8 cellular contexts compared by ENCODE assay signal in genomic region chr1:155192346-155193274, GRCh38. TPM values are rescaled to one million over a fixed set of nuclear protein-coding genes. Genes with fewer than 3 reads are reported as not detected.
DNase-seq lines count a peak whose midpoint lies in the region; ATAC-seq and TF ChIP-seq lines count a peak whose summit lies in the region.

No MANE protein-coding gene starts in this region.

- peak in 4 of 5 donors; percentile 9 to 58 (median 30) for DNase-seq in CD8-positive, alpha-beta memory T cell
- DNase-seq in NCI-H1092 treated with DMSO at 0.1 percent for 48 hours (lab: John Stamatoyannopoulos, UW) = peak; percentile 45
- peak; percentile 63 for DNase-seq in activated CD4-positive, alpha-beta memory T cell treated with anti-CD3 and anti-CD28 coated beads for 36 hours
- no peak for DNase-seq in Right ventricle myocardium superior
- no peak for DNase-seq in psoas muscle
- no peak for DNase-seq in NAMALWA (ENCODE audit: low spot score)
- no peak for DNase-seq in DMS114 treated with DMSO at 0.1 percent for 48 hours (lab: John Stamatoyannopoulos, UW; ENCODE audit: unreplicated experiment)

- no peaks in the 10 kb centered on the region for H3K27me3 ChIP-seq in CD8-positive, alpha-beta memory T cell (ENCODE audit: insufficient read depth, low read length, poor library complexity, severe bottlenecking)
- H3K27me3 ChIP-seq in psoas muscle (ENCODE audit: insufficient read depth in 3 of 3, low read length in 2 of 3) = no peaks in the 10 kb centered on the region

- peaks cover 24% of the 10 kb centered on the region for H3K4me1 ChIP-seq in CD8-positive, alpha-beta memory T cell (ENCODE audit: insufficient read depth, low read length)
- peaks cover 21% of the 10 kb centered on the region for H3K4me1 ChIP-seq in psoas muscle

- no peaks in the 10 kb centered on the region for H3K9me3 Mint-ChIP-seq in CD8-positive, alpha-beta memory T cell
- no peaks in the 10 kb centered on the region for H3K9me3 Mint-ChIP-seq in activated CD4-positive, alpha-beta memory T cell treated with anti-CD3 and anti-CD28 coated beads for 36 hours

- POLR2A ChIA-PET in CD8-positive, alpha-beta memory T cell (lab: Charles Lee) = interaction anchor here (0.6 to 3.1 kb wide), 5 partner anchors 16 to 62 kb away, joined by 3 to 16 read pairs (median 6); no protein-coding TSS in a partner anchor
- POLR2A ChIA-PET in activated CD4-positive, alpha-beta memory T cell treated with anti-CD3 and anti-CD28 coated beads for 36 hours (lab: Charles Lee) = interaction anchor here (1.0 to 4.0 kb wide), 8 partner anchors 8 to 69 kb away, joined by 4 to 70 read pairs (median 10); partner anchors contain the start of genes KRTCAP2, MTX1, SCAMP3 and THBS3

- peak overlapping the region; percentile 78 for H3K4me3 ChIP-seq in CD8-positive, alpha-beta memory T cell (ENCODE audit: low read length)
- peak overlapping the region; percentile 71 for H3K4me3 ChIP-seq in psoas muscle

- H3K27me3 Mint-ChIP-seq in CD8-positive, alpha-beta memory T cell = no peaks in the 10 kb centered on the region
- H3K27me3 Mint-ChIP-seq in activated CD4-positive, alpha-beta memory T cell treated with anti-CD3 and anti-CD28 coated beads for 36 hours = no peaks in the 10 kb centered on the region

- no peaks in the 10 kb centered on the region for H3K36me3 ChIP-seq in CD8-positive, alpha-beta memory T cell (ENCODE audit: insufficient read depth, low read length)
- H3K36me3 ChIP-seq in psoas muscle (ENCODE audit: insufficient read depth in 1 of 2, low read depth in 1 of 2) = no peaks in the 10 kb centered on the region

- peak overlapping the region; percentile 83 to 95 (median 89) for H3K4me3 Mint-ChIP-seq in CD8-positive, alpha-beta memory T cell
- peak overlapping the region; percentile 86 for H3K4me3 Mint-ChIP-seq in activated CD4-positive, alpha-beta memory T cell treated with anti-CD3 and anti-CD28 coated beads for 36 hours

- peaks cover 31 to 45% (median 31%) of the 10 kb centered on the region in 3 donors for H3K4me1 Mint-ChIP-seq in CD8-positive, alpha-beta memory T cell
- peaks cover 28% of the 10 kb centered on the region for H3K4me1 Mint-ChIP-seq in activated CD4-positive, alpha-beta memory T cell treated with anti-CD3 and anti-CD28 coated beads for 36 hours (ENCODE audit: low read depth)

- CTCF ChIA-PET in CD8-positive, alpha-beta memory T cell (lab: Charles Lee) = interaction anchor here (0.9 to 3.0 kb wide), 17 partner anchors 7 to 206 kb away, joined by 3 to 84 read pairs (median 5); partner anchors contain the start of genes ADAM15, KRTCAP2, MTX1 and THBS3
- CTCF ChIA-PET in activated CD4-positive, alpha-beta memory T cell treated with anti-CD3 and anti-CD28 coated beads for 36 hours (lab: Charles Lee) = interaction anchor here (1.0 to 6.4 kb wide), 17 partner anchors 7 to 142 kb away, joined by 3 to 201 read pairs (median 8); partner anchors contain the start of genes ADAM15, ENTREP3, KRTCAP2 and MTX1

- peak; percentile 0 for ATAC-seq in Right ventricle myocardium superior (ENCODE audit: poor library complexity)
- ATAC-seq in psoas muscle = no peak
- ATAC-seq in GM21526 (IDR thresholded peaks at IDR 0.05; ENCODE audit: low FRiP score, unreplicated experiment) = no peak

- H3K9me3 ChIP-seq in CD8-positive, alpha-beta memory T cell (ENCODE audit: low read length) = no peaks in the 10 kb centered on the region
- no peaks in the 10 kb centered on the region for H3K9me3 ChIP-seq in psoas muscle

- H3K36me3 Mint-ChIP-seq in CD8-positive, alpha-beta memory T cell = no peaks in the 10 kb centered on the region
- H3K36me3 Mint-ChIP-seq in activated CD4-positive, alpha-beta memory T cell treated with anti-CD3 and anti-CD28 coated beads for 36 hours = no peaks in the 10 kb centered on the region

- peak overlapping the region; percentile 89 for H3K27ac ChIP-seq in CD8-positive, alpha-beta memory T cell (ENCODE audit: low read depth, low read length)
- H3K27ac ChIP-seq in psoas muscle = peak overlapping the region; percentile 60

- no peak for TF ChIP-seq CTCF in psoas muscle (IDR thresholded peaks at IDR 0.05)

- intact Hi-C loops in activated CD4-positive, alpha-beta memory T cell treated with anti-CD3 and anti-CD28 coated beads for 36 hours (cut with micrococcal nuclease) = loop anchor here (2.0 to 5.0 kb wide), 6 partner anchors 20 to 665 kb away; partner anchors contain the start of genes DAP3, GON4L, KRTCAP2 and RUSC1
- intact Hi-C loops in Right ventricle myocardium superior (cut with DNase I) = no loop called here
- intact Hi-C loops in psoas muscle (cut with DNase I) = no loop called here

- 38 to 61% (median 54%) methylated on average over 9 to 20 of the region's 20 CpGs for WGBS in psoas muscle, 3 donors

- peak overlapping the region; percentile 78 to 99 (median 98) for H3K27ac Mint-ChIP-seq in CD8-positive, alpha-beta memory T cell
- H3K27ac Mint-ChIP-seq in activated CD4-positive, alpha-beta memory T cell treated with anti-CD3 and anti-CD28 coated beads for 36 hours = peak overlapping the region; percentile 96

RNA-seq across cellular contexts. Expression of gene THBS3, which starts 15.1 kb away (rescaled TPM):
- 1 to 10 TPM; 7.8 to 7.9 TPM for total RNA-seq in CD8-positive, alpha-beta memory T cell
- 2.9 TPM for polyA plus RNA-seq in CD8-positive, alpha-beta memory T cell
- 10 to 100 TPM; 15.6 to 17.3 TPM for total RNA-seq in activated CD4-positive, alpha-beta memory T cell treated with anti-CD3 and anti-CD28 coated beads for 36 hours
- 5.8 TPM for total RNA-seq in Right ventricle myocardium superior
- total RNA-seq in psoas muscle = 1 to 10 TPM; 3.1 to 8.1 (median 4.5) TPM
- polyA plus RNA-seq in psoas muscle = 1 to 10 TPM; 2.8 to 3.5 (median 2.8) TPM

RNA-seq across cellular contexts. Expression of gene MTX1, which starts 15.9 kb away (rescaled TPM):
- total RNA-seq in CD8-positive, alpha-beta memory T cell = 10 to 100 TPM; 67.6 to 73.2 TPM
- 43.7 TPM for polyA plus RNA-seq in CD8-positive, alpha-beta memory T cell
- 10 to 100 TPM; 45.2 to 47.9 TPM for total RNA-seq in activated CD4-positive, alpha-beta memory T cell treated with anti-CD3 and anti-CD28 coated beads for 36 hours
- total RNA-seq in Right ventricle myocardium superior (16.4 TPM), psoas muscle (10 to 100 TPM in 3 of 4 donors, 1 to 10 TPM in 1; 8.1 to 17.7 (median 14.0) TPM)
- polyA plus RNA-seq in psoas muscle = 10 to 100 TPM; 25.8 to 47.1 (median 27.4) TPM

RNA-seq across cellular contexts. Expression of gene TRIM46, which starts 19.0 kb away (rescaled TPM):
- 1 to 10 TPM; 6.4 to 7.3 TPM for total RNA-seq in CD8-positive, alpha-beta memory T cell
- 0.99 TPM for polyA plus RNA-seq in CD8-positive, alpha-beta memory T cell
- total RNA-seq in activated CD4-positive, alpha-beta memory T cell treated with anti-CD3 and anti-CD28 coated beads for 36 hours = 1 to 10 TPM; 6.3 to 7.1 TPM
- 0.08 TPM for total RNA-seq in Right ventricle myocardium superior
- under 1 TPM in 2 of 4 donors, not detected in 2; 0.15 to 0.16 TPM for total RNA-seq in psoas muscle
- under 1 TPM in 2 of 3 donors, not detected in 1; 0.03 TPM for polyA plus RNA-seq in psoas muscle

RNA-seq across cellular contexts. Expression of gene KRTCAP2, which starts 19.5 kb away (rescaled TPM):
- 100 to 1,000 TPM; 181 to 207 TPM for total RNA-seq in CD8-positive, alpha-beta memory T cell
- polyA plus RNA-seq in CD8-positive, alpha-beta memory T cell = 576 TPM
- 100 to 1,000 TPM; 138 to 146 TPM for total RNA-seq in activated CD4-positive, alpha-beta memory T cell treated with anti-CD3 and anti-CD28 coated beads for 36 hours
- total RNA-seq in Right ventricle myocardium superior = 121 TPM
- 100 to 1,000 TPM; 115 to 152 (median 118) TPM for total RNA-seq in psoas muscle
- polyA plus RNA-seq in psoas muscle = 100 to 1,000 TPM; 137 to 171 (median 149) TPM

RNA-seq across cellular contexts. Expression of gene DPM3, which starts 52.3 kb away (rescaled TPM):
- 10 to 100 TPM; 38.9 to 40.9 TPM for total RNA-seq in CD8-positive, alpha-beta memory T cell
- 120 TPM for polyA plus RNA-seq in CD8-positive, alpha-beta memory T cell
- total RNA-seq in activated CD4-positive, alpha-beta memory T cell treated with anti-CD3 and anti-CD28 coated beads for 36 hours = 10 to 100 TPM; 34.1 to 37.7 TPM
- 49.4 TPM for total RNA-seq in Right ventricle myocardium superior
- total RNA-seq in psoas muscle = 10 to 100 TPM; 47.0 to 54.5 (median 50.0) TPM
- polyA plus RNA-seq in psoas muscle = 100 to 1,000 TPM; 110 to 123 (median 122) TPM

Comparison
In these comparisons a context has a peak if more than half of its experiments do, and no peak if none do; other contexts are left out.
1. DNase-seq: peak in CD8-positive, alpha-beta memory T cell (4 of 5), NCI-H1092 treated with DMSO at 0.1 percent for 48 hours (single experiment) and activated CD4-positive, alpha-beta memory T cell treated with anti-CD3 and anti-CD28 coated beads for 36 hours (single experiment); none in Right ventricle myocardium superior (single experiment), psoas muscle (0 of 2), NAMALWA (single experiment) and DMS114 treated with DMSO at 0.1 percent for 48 hours (single experiment).